Comparison of ENCODE assay signal across 20 cellular contexts in the genomic region with DNA sequence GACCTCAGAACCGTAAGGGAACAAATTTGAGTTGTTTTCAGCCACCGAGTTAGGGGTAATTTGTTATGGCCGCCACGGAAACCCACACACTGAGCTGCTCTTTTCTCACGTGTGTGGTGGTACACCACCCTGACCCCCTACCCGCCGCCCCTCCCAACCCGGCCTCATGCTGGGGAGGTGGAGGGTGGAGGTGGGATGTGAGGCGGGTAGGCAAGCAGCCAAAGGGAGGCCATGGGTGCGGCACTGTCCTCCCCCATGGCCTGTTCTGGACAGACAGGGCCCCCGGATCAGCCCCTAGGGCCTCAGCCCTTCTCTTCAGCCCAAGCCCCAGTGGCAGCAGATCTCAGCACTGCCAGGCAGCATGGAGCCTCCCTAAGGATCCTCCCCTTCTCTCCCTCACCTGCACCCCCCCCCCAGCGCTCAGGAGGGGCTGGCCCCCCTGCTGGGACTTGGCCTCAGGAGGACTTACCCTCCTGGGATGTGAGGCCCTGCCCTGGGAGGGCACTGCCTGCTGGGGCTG. TPM values are rescaled to one million over a fixed set of nuclear protein-coding genes. Genes with fewer than 3 reads are reported as not detected.
DNase-seq lines count a peak whose midpoint lies in the region; ATAC-seq, FAIRE-seq and TF ChIP-seq lines count a peak whose summit lies in the region.
"Had no signal": no experiment of that assay in that cellular context is flagged by ENCODE, and none has a peak within 500 bp of the region (broad histone marks: within the 10 kb centered on the region; RNA-seq: fewer than 3 reads in every experiment).

No MANE protein-coding gene starts in this region.

- POLR2A ChIA-PET in GM12878 (lab: Charles Lee) = no interaction called here

- H3K27ac Mint-ChIP-seq in activated naive CD4-positive, alpha-beta T cell treated with anti-CD3 and anti-CD28 coated beads, Interleukin-2, amount 50 U/mL, for 24 hours = peak overlapping the region; percentile 46
- H3K27ac Mint-ChIP-seq in activated naive CD4-positive, alpha-beta T cell treated with anti-CD3 and anti-CD28 coated beads for 36 hours = no peak overlapping the region
- H3K27ac Mint-ChIP-seq in natural killer cell treated with Interleukin-12 subunit alpha and Interleukin-12 subunit beta and Interleukin-15 and Interleukin-18, amount 100 ng/mL, for 72 hours = peak overlapping the region; percentile 46 to 91
- no peak overlapping the region for H3K27ac Mint-ChIP-seq in GM23338

- H4K20me1 ChIP-seq in GM12878 (ENCODE audit: control insufficient read depth, insufficient read depth) (no peaks in the 10 kb centered on the region), GM23338 (replicated peaks; ENCODE audit: insufficient read depth) (0 out of 2 replicates have a peak, but pooled peaks cover 5% of the 10 kb centered on the region)

- no TSS peak for BruUV-seq in GM12878 (replicated peaks; lab: Mats Ljungman, UMichigan)

- WGBS in GM12878 (ENCODE audit: insufficient coverage, insufficient replicate concordance, low lambda C conversion rate, missing lambda C conversion rate) = 67% methylated on average over 5 of the region's 12 CpGs

- H3K4me3 ChIP-seq in GM12878 = no peak overlapping the region
- no peak overlapping the region for H3K4me3 ChIP-seq in GM23338
- H3K4me3 ChIP-seq: heart left ventricle, MG63, mucosa of descending colon, psoas muscle had no signal

- no peaks in the 10 kb centered on the region for H3K9me3 ChIP-seq in GM12878 (replicated peaks; ENCODE audit: control insufficient read depth, insufficient read depth, low read length)
- H3K9me3 ChIP-seq: heart left ventricle, MG63, mucosa of descending colon, psoas muscle had no signal

- H3K79me2 ChIP-seq in GM12878 (ENCODE audit: control insufficient read depth, insufficient read depth, low read length) = no peaks in the 10 kb centered on the region
- peaks cover 9% of the 10 kb centered on the region; the same call in 1 of the 2 replicates for H3K79me2 ChIP-seq in GM23338 (replicated peaks; ENCODE audit: insufficient read depth)

- H3K4me3 Mint-ChIP-seq in activated naive CD4-positive, alpha-beta T cell treated with anti-CD3 and anti-CD28 coated beads, Interleukin-2, amount 50 U/mL, for 24 hours = no peak overlapping the region
- no peak overlapping the region for H3K4me3 Mint-ChIP-seq in activated naive CD4-positive, alpha-beta T cell treated with anti-CD3 and anti-CD28 coated beads for 36 hours
- peak overlapping the region; percentile 71 for H3K4me3 Mint-ChIP-seq in natural killer cell treated with Interleukin-12 subunit alpha and Interleukin-12 subunit beta and Interleukin-15 and Interleukin-18, amount 100 ng/mL, for 72 hours
- no peak overlapping the region for H3K4me3 Mint-ChIP-seq in GM23338

- TF ChIP-seq POLR2A in GM12878 (IDR thresholded peaks at IDR 0.05; ENCODE audit: low read depth, low read length) = no peak

- FAIRE-seq in GM12878 (lab: Jason Lieb, UNC) = no peak
- FAIRE-seq: GM19239, HTR-8/SVneo, keratinocyte, RCC 7860 had no signal

- TF ChIP-seq RAD21 in GM12878 (IDR thresholded peaks at IDR 0.05; ENCODE audit: insufficient read depth, low read depth, low read length) = no peak

- H3K9me2 ChIP-seq in GM23338 (ENCODE audit: insufficient read depth) = no peaks in the 10 kb centered on the region

- no peak overlapping the region for H2AFZ ChIP-seq in GM12878 (ENCODE audit: control insufficient read depth, low read depth, low read length)
- H2AFZ ChIP-seq in GM23338 = no peak overlapping the region

- no peak for TF ChIP-seq EP300 in GM12878 (IDR thresholded peaks at IDR 0.05; ENCODE audit: borderline replicate concordance in 1 of 2, control insufficient read depth in 1 of 2, low read depth in 2 of 2, low read length in 2 of 2)

- CTCF ChIA-PET in activated naive CD4-positive, alpha-beta T cell treated with anti-CD3 and anti-CD28 coated beads for 36 hours (lab: Charles Lee) = interaction anchor here (1.1 kb wide), 1 partner anchor 13 kb away, joined by 3 read pairs; no protein-coding TSS in a partner anchor
- CTCF ChIA-PET in GM12878 (lab: Yijun Ruan, JAX) = interaction anchor here (0.6 to 2.3 kb wide), 2 partner anchors 12 to 25 kb away, joined by 5 read pairs; no protein-coding TSS in a partner anchor

- H3K27me3 Mint-ChIP-seq in activated naive CD4-positive, alpha-beta T cell treated with anti-CD3 and anti-CD28 coated beads, Interleukin-2, amount 50 U/mL, for 24 hours = no peaks in the 10 kb centered on the region
- no peaks in the 10 kb centered on the region for H3K27me3 Mint-ChIP-seq in activated naive CD4-positive, alpha-beta T cell treated with anti-CD3 and anti-CD28 coated beads for 36 hours (ENCODE audit: low read depth)
- no peaks in the 10 kb centered on the region for H3K27me3 Mint-ChIP-seq in natural killer cell treated with Interleukin-12 subunit alpha and Interleukin-12 subunit beta and Interleukin-15 and Interleukin-18, amount 100 ng/mL, for 72 hours
- H3K27me3 Mint-ChIP-seq in GM23338 (ENCODE audit: insufficient read depth, low read depth, poor library complexity) = peaks cover 5% of the 10 kb centered on the region

- H3K9me3 Mint-ChIP-seq in activated naive CD4-positive, alpha-beta T cell treated with anti-CD3 and anti-CD28 coated beads, Interleukin-2, amount 50 U/mL, for 24 hours = no peaks in the 10 kb centered on the region
- no peaks in the 10 kb centered on the region for H3K9me3 Mint-ChIP-seq in activated naive CD4-positive, alpha-beta T cell treated with anti-CD3 and anti-CD28 coated beads for 36 hours
- H3K9me3 Mint-ChIP-seq in natural killer cell treated with Interleukin-12 subunit alpha and Interleukin-12 subunit beta and Interleukin-15 and Interleukin-18, amount 100 ng/mL, for 72 hours = no peaks in the 10 kb centered on the region
- H3K9me3 Mint-ChIP-seq in GM23338 = no peaks in the 10 kb centered on the region

- SMC1A ChIA-PET in GM12878 (lab: Charles Lee; ENCODE audit: uncharacterized antibody, unreplicated experiment) = no interaction called here

- TF ChIP-seq CTCF in GM12878 (IDR thresholded peaks at IDR 0.05 in 2 of 3, conservative IDR thresholded peaks at IDR 0.05 in 1 of 3; ENCODE audit: control insufficient read depth in 2 of 3, extremely low read depth in 1 of 3, insufficient read depth in 1 of 3, low read depth in 3 of 3, low read length in 3 of 3) (no peak), GM23338 (conservative IDR thresholded peaks at IDR 0.05; ENCODE audit: low read depth in 2 of 2) (no peak)

- H3K4me2 ChIP-seq in GM12878 (ENCODE audit: control insufficient read depth, insufficient read depth) (no peak overlapping the region), GM23338 (no peak overlapping the region)

- intact Hi-C loops in activated naive CD4-positive, alpha-beta T cell treated with anti-CD3 and anti-CD28 coated beads for 36 hours (cut with micrococcal nuclease) = no loop called here
- intact Hi-C loops in GM12878 (cut with micrococcal nuclease; ENCODE audit: unreplicated experiment) = no loop called here

- ATAC-seq in GM12878 (no peak; the same call in 2 of the 3 replicates), GM23338 (no peak)
- ATAC-seq in natural killer cell treated with Interleukin-12 subunit alpha and Interleukin-12 subunit beta and Interleukin-15 and Interleukin-18, amount 100 ng/mL, for 72 hours = peak; percentile 43 to 51
- ATAC-seq: psoas muscle had no signal

- no peak overlapping the region for H3K9ac ChIP-seq in GM12878 (ENCODE audit: control insufficient read depth, insufficient read depth, low read length)

- H3K27ac ChIP-seq in GM12878 (ENCODE audit: control insufficient read depth, insufficient read depth) (no peak overlapping the region), GM23338 (ENCODE audit: low read depth) (no peak overlapping the region)
- H3K27ac ChIP-seq: heart left ventricle, psoas muscle had no signal

- DNase-seq in activated naive CD4-positive, alpha-beta T cell treated with anti-CD3 and anti-CD28 coated beads for 36 hours = no peak
- DNase-seq in GM12878 (ENCODE audit: low read depth, low spot score) (no peak), GM23338 (ENCODE audit: low spot score) (no peak), HPDE6-E6E7 (ENCODE audit: extremely low spot score) (no peak), G401 (ENCODE audit: low spot score) (no peak), T-helper 1 cell (no peak)
- DNase-seq in natural killer cell treated with Interleukin-12 subunit alpha and Interleukin-12 subunit beta and Interleukin-15 and Interleukin-18, amount 100 ng/mL, for 72 hours (ENCODE audit: low spot score) = no peak
- DNase-seq: ACHN; activated CD4-positive, CD25-positive, alpha-beta regulatory T cell; heart left ventricle; MG63; NCI-H526; psoas muscle had no signal

- H3F3A ChIP-seq in GM23338 (replicated peaks; ENCODE audit: low read depth) = no peaks in the 10 kb centered on the region

- H3K27me3 ChIP-seq in GM12878 (replicated peaks in 1 of 2; ENCODE audit: control insufficient read depth in 2 of 2, insufficient read depth in 2 of 2, low read length in 1 of 2) (no peaks in the 10 kb centered on the region), GM23338 (ENCODE audit: insufficient read depth) (no peaks in the 10 kb centered on the region)
- H3K27me3 ChIP-seq: heart left ventricle, MG63 had no signal

- RAD21 ChIA-PET in GM12878 (lab: Charles Lee; ENCODE audit: unreplicated experiment) = no interaction called here

- H3K4me1 Mint-ChIP-seq in activated naive CD4-positive, alpha-beta T cell treated with anti-CD3 and anti-CD28 coated beads, Interleukin-2, amount 50 U/mL, for 24 hours = peaks cover 30% of the 10 kb centered on the region
- peaks cover 16% of the 10 kb centered on the region for H3K4me1 Mint-ChIP-seq in activated naive CD4-positive, alpha-beta T cell treated with anti-CD3 and anti-CD28 coated beads for 36 hours (ENCODE audit: low read depth)
- peaks cover 18 to 51% of the 10 kb centered on the region in 2 donors for H3K4me1 Mint-ChIP-seq in natural killer cell treated with Interleukin-12 subunit alpha and Interleukin-12 subunit beta and Interleukin-15 and Interleukin-18, amount 100 ng/mL, for 72 hours (ENCODE audit: low read depth in 2 of 2)
- H3K4me1 Mint-ChIP-seq in GM23338 = peaks cover 11% of the 10 kb centered on the region; the same call in 2 of the 3 replicates

- H3K36me3 ChIP-seq in GM12878 (ENCODE audit: control insufficient read depth in 2 of 2, insufficient read depth in 2 of 2, low read length in 1 of 2) = no peaks in the 10 kb centered on the region
- no peaks in the 10 kb centered on the region for H3K36me3 ChIP-seq in GM23338 (ENCODE audit: insufficient read depth)
- H3K36me3 ChIP-seq: heart left ventricle, MG63 had no signal

- H3K4me1 ChIP-seq in GM12878 (ENCODE audit: control insufficient read depth, insufficient read depth, low read length) = peaks cover 8% of the 10 kb centered on the region; the same call in 1 of the 2 replicates
- H3K4me1 ChIP-seq in GM23338 (ENCODE audit: insufficient read depth) = no peaks in the 10 kb centered on the region
- H3K4me1 ChIP-seq: psoas muscle had no signal

- in situ Hi-C loops in GM12878 (cut with MboI) = no loop called here
- in situ Hi-C loops in G401 (cut with HindIII; ENCODE audit: low sequenced_read_pairs) = no loop called here

- H3K36me3 Mint-ChIP-seq in activated naive CD4-positive, alpha-beta T cell treated with anti-CD3 and anti-CD28 coated beads, Interleukin-2, amount 50 U/mL, for 24 hours = no peaks in the 10 kb centered on the region
- peaks cover 1% of the 10 kb centered on the region for H3K36me3 Mint-ChIP-seq in activated naive CD4-positive, alpha-beta T cell treated with anti-CD3 and anti-CD28 coated beads for 36 hours (ENCODE audit: low read depth)
- no peaks in the 10 kb centered on the region for H3K36me3 Mint-ChIP-seq in natural killer cell treated with Interleukin-12 subunit alpha and Interleukin-12 subunit beta and Interleukin-15 and Interleukin-18, amount 100 ng/mL, for 72 hours
- H3K36me3 Mint-ChIP-seq in GM23338 (ENCODE audit: low read depth) = peaks cover 4% of the 10 kb centered on the region; the same call in 1 of the 3 replicates

RNA-seq across cellular contexts. Expression of a gene that starts 7.9 kb away (rescaled TPM):
- total RNA-seq in activated naive CD4-positive, alpha-beta T cell treated with anti-CD3 and anti-CD28 coated beads for 36 hours = 10 to 100 TPM in 1 of 2 experiments, 1 to 10 TPM in 1; 7.9 to 10.2 TPM
- total RNA-seq in GM12878 (2013; cell fraction: nucleolus; rRNA removed) = 8.9 and 12.5 TPM in 2 replicates
- total RNA-seq in GM12878 (2014; rRNA removed) = 0.54 and 1.6 TPM in 2 replicates
- 0.89 and 0.92 TPM in 2 replicates for total RNA-seq in GM12878 (2014; rRNA removed; fragmentation: Illumina TruSeq; extraction: Trizol)
- 4.5 and 5.3 TPM in 2 replicates for total RNA-seq in GM12878 (2021)
- polyA plus RNA-seq in GM12878 (2011; ENCODE audit: low read depth) = 0.21 TPM
- polyA plus RNA-seq in GM12878 (2011; rRNA removed) = 4.7 and 9.4 TPM in 2 replicates
- 12.9 and 16.4 TPM in 2 replicates for polyA plus RNA-seq in GM12878 (2011; cell fraction: cytosol; rRNA removed)
- 50.2 TPM in 2 replicates for polyA plus RNA-seq in GM12878 (2011; cell fraction: nucleus; rRNA removed)
- 1.5 and 1.6 TPM in 2 replicates for polyA plus RNA-seq in GM12878 (2012)
- polyA plus RNA-seq in GM12878 (2014; fragmentation: Illumina TruSeq; extraction: Trizol) = 0.59 TPM in 1 of 2 replicates, not detected in the other
- under 1 TPM; 0.03 to 0.13 TPM for polyA plus RNA-seq in GM12878 (2014; fragmentation: Nextera tagmentation; extraction: Ambion mirVana)
- 2.9 TPM in 2 replicates for polyA plus RNA-seq in GM12878 (2014; rRNA removed)
- 1 to 10 TPM; 1.3 to 1.8 TPM for polyA plus RNA-seq in GM12878 (2016; fragmentation: Nextera tagmentation; extraction: Ambion mirVana)
- polyA minus RNA-seq in GM12878 (2011; rRNA and poly(A)+ RNA removed) = 15.9 and 21.4 TPM in 2 replicates
- polyA minus RNA-seq in GM12878 (2011; cell fraction: cytosol; rRNA and poly(A)+ RNA removed) = 7.8 and 9.0 TPM in 2 replicates
- 15.1 and 24.5 TPM in 2 replicates for polyA minus RNA-seq in GM12878 (2011; cell fraction: nucleus; rRNA and poly(A)+ RNA removed)
- 10 to 100 TPM; 15.7 to 29.2 TPM for total RNA-seq in natural killer cell treated with Interleukin-12 subunit alpha and Interleukin-12 subunit beta and Interleukin-15 and Interleukin-18, amount 100 ng/mL, for 72 hours
- 31.4 and 37.7 TPM in 2 replicates for total RNA-seq in GM23338 (2014; rRNA removed; shearing (Covaris generic))
- polyA plus RNA-seq in GM23338 (2016; fragmentation: Nextera tagmentation; extraction: Ambion mirVana) = 15.3 and 17.4 TPM in 2 replicates
- 46.5 and 57.9 TPM in 2 replicates for total RNA-seq in G401 (2014; rRNA removed; shearing (Covaris generic))

RNA-seq across cellular contexts. Expression of a gene that starts 42.4 kb away (rescaled TPM):
- total RNA-seq in activated naive CD4-positive, alpha-beta T cell treated with anti-CD3 and anti-CD28 coated beads for 36 hours = 1 to 10 TPM; 1.6 to 2.7 TPM
- total RNA-seq in GM12878 (2013; cell fraction: nucleolus; rRNA removed) = 0.46 and 0.61 TPM in 2 replicates
- total RNA-seq in GM12878 (2014; rRNA removed) (not detected in 2 replicates), GM12878 (2014; rRNA removed; fragmentation: Illumina TruSeq; extraction: Trizol) (not detected in 2 replicates), GM12878 (2021) (not detected in 2 replicates)
- not detected for polyA plus RNA-seq in GM12878 (2011; ENCODE audit: low read depth)
- polyA plus RNA-seq in GM12878 (2011; rRNA removed) (0.17 and 0.33 TPM in 2 replicates), GM12878 (2014; fragmentation: Illumina TruSeq; extraction: Trizol) (not detected in 2 replicates), GM12878 (2014; fragmentation: Nextera tagmentation; extraction: Ambion mirVana) (not detected), GM12878 (2014; rRNA removed) (not detected in 2 replicates), GM12878 (2016; fragmentation: Nextera tagmentation; extraction: Ambion mirVana) (not detected), GM23338 (2016; fragmentation: Nextera tagmentation; extraction: Ambion mirVana) (60.8 and 64.9 TPM in 2 replicates)
- 0.18 and 0.50 TPM in 2 replicates for polyA plus RNA-seq in GM12878 (2011; cell fraction: cytosol; rRNA removed)
- polyA plus RNA-seq in GM12878 (2011; cell fraction: nucleus; rRNA removed) = 0.50 and 1.1 TPM in 2 replicates
- polyA plus RNA-seq in GM12878 (2012) = 0.06 TPM in 1 of 2 replicates, not detected in the other
- polyA minus RNA-seq in GM12878 (2011; rRNA and poly(A)+ RNA removed) = 0.15 TPM in 1 of 2 replicates, not detected in the other
- not detected in 2 replicates for polyA minus RNA-seq in GM12878 (2011; cell fraction: cytosol; rRNA and poly(A)+ RNA removed)
- 0.24 and 0.38 TPM in 2 replicates for polyA minus RNA-seq in GM12878 (2011; cell fraction: nucleus; rRNA and poly(A)+ RNA removed)
- total RNA-seq in natural killer cell treated with Interleukin-12 subunit alpha and Interleukin-12 subunit beta and Interleukin-15 and Interleukin-18, amount 100 ng/mL, for 72 hours = 1 to 10 TPM in 1 of 2 donors, under 1 TPM in 1; 0.64 to 2.3 TPM
- total RNA-seq in GM23338 (2014; rRNA removed; shearing (Covaris generic)) = 45.4 and 62.8 TPM in 2 replicates
- total RNA-seq in G401 (2014; rRNA removed; shearing (Covaris generic)) = 15.7 and 20.5 TPM in 2 replicates
- total RNA-seq: dermis microvascular lymphatic vessel endothelial cell had no signal
- polyA plus RNA-seq: psoas muscle had no signal

Comparison
In these comparisons a context has a peak if more than half of its experiments do, and no peak if none do; other contexts are left out.
1. H3K27ac Mint-ChIP-seq: peak in activated naive CD4-positive, alpha-beta T cell treated with anti-CD3 and anti-CD28 coated beads, Interleukin-2, amount 50 U/mL, for 24 hours (single experiment) and natural killer cell treated with Interleukin-12 subunit alpha and Interleukin-12 subunit beta and Interleukin-15 and Interleukin-18, amount 100 ng/mL, for 72 hours (2 of 2); none in activated naive CD4-positive, alpha-beta T cell treated with anti-CD3 and anti-CD28 coated beads for 36 hours (single experiment) and GM23338 (single experiment).
2. ATAC-seq: peak in natural killer cell treated with Interleukin-12 subunit alpha and Interleukin-12 subunit beta and Interleukin-15 and Interleukin-18, amount 100 ng/mL, for 72 hours (2 of 2); none in GM12878 (single experiment) and GM23338 (single experiment).